20 cellular contexts compared by ENCODE assay signal in genomic region chr18:69980509-69980908, GRCh38. TPM values are rescaled to one million over a fixed set of nuclear protein-coding genes. Genes with fewer than 3 reads are reported as not detected.
DNase-seq lines count a peak whose midpoint lies in the region; ATAC-seq, FAIRE-seq and TF ChIP-seq lines count a peak whose summit lies in the region.
"Had no signal": no experiment of that assay in that cellular context is flagged by ENCODE, and none has a peak within 500 bp of the region (broad histone marks: within the 10 kb centered on the region; RNA-seq: fewer than 3 reads in every experiment).

No MANE protein-coding gene starts in this region.

- H3K9ac ChIP-seq in K562 (ENCODE audit: insufficient read depth in 1 of 2, low read depth in 2 of 2, low read length in 2 of 2) (no peak overlapping the region), colonic mucosa (ENCODE audit: low read depth in 2 of 2, low read length in 2 of 2) (no peak overlapping the region)
- H3K9ac ChIP-seq: KMS-11 had no signal

- CTCF ChIA-PET in K562 (lab: Yijun Ruan, JAX; ENCODE audit: low intra/inter-chr PET ratio) = no interaction called here

- H2AFZ ChIP-seq in K562 (ENCODE audit: low read depth, low read length) = no peak overlapping the region

- H3K4me2 ChIP-seq in K562 (ENCODE audit: insufficient read depth, low read length) = no peak overlapping the region
- H3K4me2 ChIP-seq: KMS-11 had no signal

- no peaks in the 10 kb centered on the region for H3K79me2 ChIP-seq in K562 (ENCODE audit: control insufficient read depth, insufficient read depth, low read length)

- no peak for TF ChIP-seq POLR2A in GM12891 (IDR thresholded peaks at IDR 0.05; ENCODE audit: low read depth, low read length)
- TF ChIP-seq POLR2A in K562 (conservative IDR thresholded peaks at IDR 0.05) = no peak

- in situ Hi-C loops in K562 (cut with MboI) = no loop called here

- H3K36me3 ChIP-seq in K562 (ENCODE audit: control insufficient read depth, insufficient read depth, low read length) (no peaks in the 10 kb centered on the region; the same call in 2 of the 3 replicates), colonic mucosa (no peaks in the 10 kb centered on the region), ascending aorta (peaks cover 3 to 7% of the 10 kb centered on the region in 2 donors)

- H3K27ac ChIP-seq in K562 (ENCODE audit: extremely low read depth, low read depth, low read length) = no peak overlapping the region
- no peak overlapping the region for H3K27ac ChIP-seq in colonic mucosa
- no peak overlapping the region for H3K27ac ChIP-seq in ascending aorta
- H3K27ac ChIP-seq: KMS-11 had no signal

- TF ChIP-seq CTCF in K562 (IDR thresholded peaks at IDR 0.05 in 2 of 3, conservative IDR thresholded peaks at IDR 0.05 in 1 of 3; ENCODE audit: insufficient read depth in 2 of 3, low read depth in 1 of 3, low read length in 3 of 3) (no peak), colonic mucosa (IDR thresholded peaks at IDR 0.05) (no peak), ascending aorta (IDR thresholded peaks at IDR 0.05) (no peak)

- no peak for TF ChIP-seq RAD21 in K562 (CRISPR knock-in tag; conservative IDR thresholded peaks at IDR 0.05 in 1 of 2, IDR thresholded peaks at IDR 0.05 in 1 of 2)

- H3K4me3 ChIP-seq in K562 (no peak overlapping the region), colonic mucosa (no peak overlapping the region), ascending aorta (no peak overlapping the region)

- H3K4me1 ChIP-seq in K562 (replicated peaks in 1 of 2; ENCODE audit: control insufficient read depth in 2 of 2, insufficient read depth in 2 of 2, low read length in 2 of 2) = peaks cover 0 to 10% of the 10 kb centered on the region in 2 experiments; a peak in 3 of 5 replicates
- no peaks in the 10 kb centered on the region for H3K4me1 ChIP-seq in colonic mucosa
- H3K4me1 ChIP-seq in ascending aorta = no peaks in the 10 kb centered on the region

- FAIRE-seq in GM12891 (lab: Jason Lieb, UNC) = no peak
- no peak for FAIRE-seq in K562 (lab: Jason Lieb, UNC)
- FAIRE-seq: H1, RCC 7860 had no signal

- BruUV-seq in K562 (replicated peaks; lab: Mats Ljungman, UMichigan) = no TSS peak

- H3K9me3 ChIP-seq in K562 (replicated peaks; ENCODE audit: control insufficient read depth, insufficient read depth, low read depth, low read length) = no peaks in the 10 kb centered on the region
- no peaks in the 10 kb centered on the region for H3K9me3 ChIP-seq in colonic mucosa
- peaks cover 6 to 15% of the 10 kb centered on the region in 2 donors for H3K9me3 ChIP-seq in ascending aorta

- intact Hi-C loops in K562 (cut with micrococcal nuclease) (no loop called here), colonic mucosa (cut with DNase I) (no loop called here), ascending aorta (cut with DNase I) (no loop called here)

- TF ChIP-seq EP300 in K562 (IDR thresholded peaks at IDR 0.05; ENCODE audit: low read length) = peak; percentile 60; the same call in 1 of the 2 replicates

- no peaks in the 10 kb centered on the region for H4K20me1 ChIP-seq in K562 (replicated peaks; ENCODE audit: control insufficient read depth, insufficient read depth, low read length)

- no peak for ATAC-seq in K562

- DNase-seq in CMK (ENCODE audit: low read depth) = peak; percentile 41
- DNase-seq in GM12891 (ENCODE audit: insufficient read length, low spot score) = no peak
- peak; percentile 13 for DNase-seq in OCI-M1 (lab: John Stamatoyannopoulos, UW)
- DNase-seq in K562 (ENCODE audit: extremely low read depth in 1 of 4, low spot score in 3 of 4) = no peak
- no peak for DNase-seq in activated CD4-positive, CD25-positive, alpha-beta regulatory T cell treated with anti-CD3 and anti-CD28 coated beads, Interleukin-2, amount 50 U/mL, for 72 hours
- no peak for DNase-seq in colonic mucosa
- DNase-seq in ascending aorta (ENCODE audit: low spot score in 2 of 2) = no peak
- DNase-seq: CD4-positive, alpha-beta memory T cell; DND-41; GDM1; HFFc6; NCI-H1105 treated with DMSO at 0.1 percent for 48 hours; NCI-H1930; NCI-H2171; NCI-H446 treated with DMSO at 0.1 percent for 48 hours; NCI-H82; SHP77 had no signal

- no peaks in the 10 kb centered on the region for H3K9me1 ChIP-seq in K562 (ENCODE audit: control insufficient read depth, insufficient read depth, low read length)

- WGBS in K562 (ENCODE audit: insufficient coverage, low coverage, missing lambda C conversion rate) = 34% methylated on average over 4 of the region's 4 CpGs

- H3K27me3 ChIP-seq in K562 (ENCODE audit: control insufficient read depth in 2 of 2, insufficient read depth in 2 of 2, low read length in 2 of 2) = no peaks in the 10 kb centered on the region
- no peaks in the 10 kb centered on the region for H3K27me3 ChIP-seq in colonic mucosa
- no peaks in the 10 kb centered on the region for H3K27me3 ChIP-seq in ascending aorta

- POLR2A ChIA-PET in K562 (lab: Yijun Ruan, JAX) = no interaction called here

TF ChIP-seq in GM12891, 5 proteins besides CTCF, POLR2A, EP300 and RAD21:
- TF ChIP-seq SPI1 (IDR thresholded peaks at IDR 0.05; ENCODE audit: low read depth, low read length) (peak; percentile 72), POLR2AphosphoS5 (IDR thresholded peaks at IDR 0.05; ENCODE audit: low read depth, low read length) (no peak)
TF ChIP-seq in GM12891: peak in this region for 1.

TF ChIP-seq in K562, 482 proteins besides CTCF, POLR2A, EP300 and RAD21 (continues in another document):
- no peak for TF ChIP-seq MBD2 (IDR thresholded peaks at IDR 0.05; ENCODE audit: borderline replicate concordance, low read depth)
- no peak for TF ChIP-seq SP2 (IDR thresholded peaks at IDR 0.05; ENCODE audit: extremely low read depth, low read depth, low read length, poor library complexity, severe bottlenecking)
- no peak for TF ChIP-seq TGIF2 (CRISPR knock-in tag; IDR thresholded peaks at IDR 0.05)
- no peak for TF ChIP-seq SOX6 (IDR thresholded peaks at IDR 0.05)
- peak; percentile 21; the same call in 1 of the 2 replicates for TF ChIP-seq NCOR1 (IDR thresholded peaks at IDR 0.05)
- TF ChIP-seq NR4A1 (CRISPR knock-in tag; IDR thresholded peaks at IDR 0.05) = no peak
- no peak for TF ChIP-seq NR4A1 (tag; IDR thresholded peaks at IDR 0.05)
- no peak for TF ChIP-seq HOMEZ (CRISPR knock-in tag; IDR thresholded peaks at IDR 0.05)
- no peak for TF ChIP-seq ZNF696 (CRISPR knock-in tag; conservative IDR thresholded peaks at IDR 0.05)
- TF ChIP-seq GABPB2 (CRISPR knock-in tag; conservative IDR thresholded peaks at IDR 0.05) = no peak
- no peak for TF ChIP-seq ZNF175 (CRISPR knock-in tag; IDR thresholded peaks at IDR 0.05; ENCODE audit: low read depth)
- peak; percentile 59 for TF ChIP-seq ARID1B (IDR thresholded peaks at IDR 0.05)

RNA-seq across cellular contexts. Expression of gene CD226, which starts 32.8 kb away (rescaled TPM):
- 65.3 TPM for polyA plus RNA-seq in GM12891 (2012; ENCODE audit: low read depth, missing spikeins)
- total RNA-seq in K562 (2011; cell fraction: chromatin; rRNA removed; ENCODE audit: low replicate concordance) = 1.9 and 6.0 TPM in 2 replicates
- 1.1 and 1.5 TPM in 2 replicates for total RNA-seq in K562 (2011; cell fraction: nucleolus; rRNA removed)
- total RNA-seq in K562 (2011; cell fraction: nucleoplasm; rRNA removed) = 2.3 and 4.9 TPM in 2 replicates
- total RNA-seq in K562 (2014; rRNA removed) = 0.32 and 0.98 TPM in 2 replicates
- total RNA-seq in K562 (2014; rRNA removed; fragmentation: Illumina TruSeq; extraction: Trizol) = 1.2 and 1.6 TPM in 2 replicates
- total RNA-seq in K562 (2015; rRNA removed; fragmentation: Illumina TruSeq; extraction: Trizol) = 0.34 and 0.65 TPM in 2 replicates
- 1.7 and 2.0 TPM in 2 replicates for total RNA-seq in K562 (2021)
- polyA plus RNA-seq in K562 (2011; rRNA removed) = 1.1 and 1.2 TPM in 2 replicates
- 0.33 and 0.59 TPM in 2 replicates for polyA plus RNA-seq in K562 (2011; cell fraction: cytosol; rRNA removed)
- polyA plus RNA-seq in K562 (2011; cell fraction: nucleus; rRNA removed) = 1.2 and 1.9 TPM in 2 replicates
- 0.77 and 1.3 TPM in 2 replicates for polyA plus RNA-seq in K562 (2012)
- polyA plus RNA-seq in K562 (2014; fragmentation: Illumina TruSeq; extraction: Trizol) = 0.82 and 1.00 TPM in 2 replicates
- polyA plus RNA-seq in K562 (2014; fragmentation: Nextera tagmentation; extraction: Ambion mirVana) = under 1 TPM; 0.52 to 0.63 TPM
- 0.50 and 0.80 TPM in 2 replicates for polyA plus RNA-seq in K562 (2014; rRNA removed)
- 2.6 and 2.7 TPM in 2 replicates for polyA minus RNA-seq in K562 (2011; rRNA and poly(A)+ RNA removed)
- 2.0 TPM in 1 of 2 replicates, not detected in the other for polyA minus RNA-seq in K562 (2011; cell fraction: cytosol; rRNA and poly(A)+ RNA removed)
- polyA minus RNA-seq in K562 (2011; cell fraction: nucleus; rRNA and poly(A)+ RNA removed) = 0.67 and 0.81 TPM in 2 replicates
- total RNA-seq in colonic mucosa = 1 to 10 TPM; 1.0 to 1.1 TPM
- 3.3 TPM for total RNA-seq in ascending aorta
- total RNA-seq: H1 had no signal
- polyA plus RNA-seq: H1 had no signal

Comparison
In these comparisons a context has a peak if more than half of its experiments do, and no peak if none do; other contexts are left out.
1. DNase-seq: peak in CMK (single experiment) and OCI-M1 (single experiment); none in GM12891 (single experiment), K562 (0 of 4), activated CD4-positive, CD25-positive, alpha-beta regulatory T cell treated with anti-CD3 and anti-CD28 coated beads, Interleukin-2, amount 50 U/mL, for 72 hours (single experiment), colonic mucosa (single experiment) and ascending aorta (0 of 2).